Comparison of ENCODE assay signal across 17 cellular contexts in genomic region chr5:58261605-58262004, GRCh38.
A peak's percentile ranks its signal among the peaks of the same experiment; 100 is the strongest.
DNase-seq lines count a peak whose midpoint lies in the region; ATAC-seq and TF ChIP-seq lines count a peak whose summit lies in the region.
"Had no signal": no experiment of that assay in that cellular context is flagged by ENCODE, and none has a peak within 500 bp of the region (broad histone marks: within the 10 kb centered on the region; RNA-seq: fewer than 3 reads in every experiment).

No MANE protein-coding gene starts in this region.

- BruUV-seq in IMR-90 (replicated peaks; lab: Mats Ljungman, UMichigan) = no TSS peak

- H3K18ac ChIP-seq in IMR-90 (ENCODE audit: low read depth, low read length) = peak overlapping the region; percentile 30; the same call in 1 of the 2 replicates

- peak overlapping the region; percentile 54; the same call in 1 of the 2 replicates for H2AK5ac ChIP-seq in IMR-90 (ENCODE audit: low read depth, low read length)

- no peaks in the 10 kb centered on the region for H3K4me1 Mint-ChIP-seq in natural killer cell treated with Interleukin-12 subunit alpha and Interleukin-12 subunit beta and Interleukin-15 and Interleukin-18, amount 100 ng/mL, for 72 hours (ENCODE audit: low read depth in 2 of 2)

- TF ChIP-seq CTCF in AG09319 (IDR thresholded peaks at IDR 0.05; ENCODE audit: low read depth, low read length) (no peak), IMR-90 (conservative IDR thresholded peaks at IDR 0.05; ENCODE audit: low read depth, low read length) (no peak)

- H2AFZ ChIP-seq in IMR-90 (replicated peaks; ENCODE audit: low read length, poor library complexity) = peak overlapping the region; percentile 19

- dilution Hi-C loops in IMR-90 (cut with HindIII; ENCODE audit: low sequenced_read_pairs, unreplicated experiment) = no loop called here

- H3K36me3 Mint-ChIP-seq in natural killer cell treated with Interleukin-12 subunit alpha and Interleukin-12 subunit beta and Interleukin-15 and Interleukin-18, amount 100 ng/mL, for 72 hours = no peaks in the 10 kb centered on the region

- ATAC-seq in IMR-90 (ENCODE audit: low read depth) (no peak; the same call in 1 of the 2 replicates), GM19328 (IDR thresholded peaks at IDR 0.05; ENCODE audit: unreplicated experiment) (no peak), GM18517 (IDR thresholded peaks at IDR 0.05; ENCODE audit: unreplicated experiment) (no peak)
- no peak for ATAC-seq in natural killer cell treated with Interleukin-12 subunit alpha and Interleukin-12 subunit beta and Interleukin-15 and Interleukin-18, amount 100 ng/mL, for 72 hours

- peak overlapping the region; percentile 24; the same call in 1 of the 3 replicates for H2BK15ac ChIP-seq in IMR-90 (ENCODE audit: low read depth, low read length)

- no peak for TF ChIP-seq RAD21 in IMR-90 (IDR thresholded peaks at IDR 0.05; ENCODE audit: low read length)

- H3K27ac Mint-ChIP-seq in natural killer cell treated with Interleukin-12 subunit alpha and Interleukin-12 subunit beta and Interleukin-15 and Interleukin-18, amount 100 ng/mL, for 72 hours = no peak overlapping the region

- H3K9me3 Mint-ChIP-seq in natural killer cell treated with Interleukin-12 subunit alpha and Interleukin-12 subunit beta and Interleukin-15 and Interleukin-18, amount 100 ng/mL, for 72 hours = peaks cover 8% of the 10 kb centered on the region

- peak overlapping the region; percentile 73 for H2BK20ac ChIP-seq in IMR-90 (ENCODE audit: low read depth, low read length)

- peaks cover 0 to 3% of the 10 kb centered on the region in 2 donors for H3K27me3 Mint-ChIP-seq in natural killer cell treated with Interleukin-12 subunit alpha and Interleukin-12 subunit beta and Interleukin-15 and Interleukin-18, amount 100 ng/mL, for 72 hours

- in situ Hi-C loops in IMR-90 (cut with MboI; ENCODE audit: low sequenced_read_pairs) = no loop called here

- CTCF ChIA-PET in IMR-90 (lab: Yijun Ruan, JAX) = interaction anchor here (1.1 to 1.2 kb wide), 2 partner anchors 374 to 612 kb away, joined by 3 read pairs; no protein-coding TSS in a partner anchor

- peak; percentile 10 for DNase-seq in AG09319 (ENCODE audit: extremely low read depth, low read depth)
- peak; percentile 65 for DNase-seq in IMR-90
- DNase-seq in cerebellum (ENCODE audit: low spot score) = peak; percentile 19
- DNase-seq in hepatic stellate cell (ENCODE audit: low spot score) = peak; percentile 16
- DNase-seq in natural killer cell treated with Interleukin-12 subunit alpha and Interleukin-12 subunit beta and Interleukin-15 and Interleukin-18, amount 100 ng/mL, for 72 hours (ENCODE audit: low spot score) = no peak
- DNase-seq in NCI-H2107 (lab: John Stamatoyannopoulos, UW) = no peak
- DNase-seq: BE2C; colonic mucosa; mesendoderm; NCI-H1417 treated with DMSO at 0.1 percent for 48 hours; sigmoid colon; stimulated activated CD4-positive, alpha-beta T cell treated with anti-CD3 and anti-CD28 coated beads, Interleukin-4, amount 100 ng/mL, for 1 hour; transverse colon had no signal

- H2BK5ac ChIP-seq in IMR-90 (ENCODE audit: low read depth, low read length, poor library complexity, severe bottlenecking) = peak overlapping the region; percentile 40

- H3K9me3 ChIP-seq in IMR-90 (ENCODE audit: control insufficient read depth, insufficient read depth, low read length) = no peaks in the 10 kb centered on the region
- H3K9me3 ChIP-seq: adrenal gland, BE2C, colonic mucosa, sigmoid colon, transverse colon had no signal

- H3K14ac ChIP-seq in IMR-90 (replicated peaks; ENCODE audit: low read depth, low read length) = peak overlapping the region; percentile 12; the same call in 1 of the 2 replicates

- no peaks in the 10 kb centered on the region for H4K20me1 ChIP-seq in IMR-90 (ENCODE audit: insufficient read depth, low read length)

- no peak for TF ChIP-seq POLR2A in IMR-90 (IDR thresholded peaks at IDR 0.05; ENCODE audit: low read depth, low read length)

- no peak overlapping the region for H3K23ac ChIP-seq in IMR-90 (ENCODE audit: low read depth, low read length)

- H3K36me3 ChIP-seq in IMR-90 (ENCODE audit: control insufficient read depth, insufficient read depth, low read length) = no peaks in the 10 kb centered on the region
- H3K36me3 ChIP-seq: adrenal gland, BE2C, colonic mucosa, sigmoid colon, transverse colon had no signal

- peak overlapping the region; percentile 53; the same call in 1 of the 2 replicates for H2BK120ac ChIP-seq in IMR-90 (ENCODE audit: low read depth, low read length)

- POLR2A ChIA-PET in IMR-90 (lab: Charles Lee; ENCODE audit: unreplicated experiment) = interaction anchor here (1.1 kb wide), 1 partner anchor 199 kb away, joined by 3 read pairs; no protein-coding TSS in a partner anchor

- no peak overlapping the region for H4K91ac ChIP-seq in IMR-90 (ENCODE audit: insufficient read depth, low read depth, low read length)

- H3K27ac ChIP-seq in IMR-90 (ENCODE audit: insufficient read depth, low read length) = no peak overlapping the region
- H3K27ac ChIP-seq: adrenal gland, colonic mucosa, sigmoid colon, SK-N-MC, transverse colon had no signal

- no peaks in the 10 kb centered on the region for H3K79me1 ChIP-seq in IMR-90 (ENCODE audit: low read depth in 1 of 2, low read length in 2 of 2)

- no peaks in the 10 kb centered on the region for H3K27me3 ChIP-seq in IMR-90 (ENCODE audit: control insufficient read depth, insufficient read depth, low read length)
- H3K27me3 ChIP-seq: adrenal gland, BE2C, colonic mucosa, sigmoid colon, transverse colon had no signal

- H4K8ac ChIP-seq in IMR-90 (ENCODE audit: low read depth in 2 of 2, low read length in 2 of 2) = peak overlapping the region in 1 of 2 experiments; percentile 71; a peak in 2 of 4 replicates

- H3K56ac ChIP-seq in IMR-90 (ENCODE audit: extremely low read depth, insufficient read depth, low read length) = no peak overlapping the region

- peaks cover 4% of the 10 kb centered on the region for H3K4me1 ChIP-seq in IMR-90 (ENCODE audit: control insufficient read depth, insufficient read depth, low read length)
- H3K4me1 ChIP-seq: BE2C, colonic mucosa had no signal

- H3K4ac ChIP-seq in IMR-90 (ENCODE audit: low read depth, low read length) = peak overlapping the region; percentile 30; the same call in 1 of the 2 replicates

- H3K9ac ChIP-seq in IMR-90 (ENCODE audit: low read depth, low read length) = no peak overlapping the region

- 0 out of 2 replicates have a peak overlapping the region, but pooled peaks have one; percentile 10 for H4K5ac ChIP-seq in IMR-90 (ENCODE audit: low read depth, low read length)

- no peak overlapping the region for H3K4me2 ChIP-seq in IMR-90 (ENCODE audit: low read depth, low read length)

- no CpG with 5 or more reads among the region's 4 CpGs for WGBS in IMR-90 (ENCODE audit: extremely low coverage in 2 of 2, insufficient read length in 1 of 2), 2 experiments

- intact Hi-C loops in IMR-90 (cut with micrococcal nuclease) = loop anchor here (5.0 kb wide), 1 partner anchor 196 kb away; no protein-coding TSS in a partner anchor

- peaks cover 6% of the 10 kb centered on the region; the same call in 1 of the 2 replicates for H3K9me1 ChIP-seq in IMR-90 (ENCODE audit: insufficient read depth, low read length)

- H3K4me3 Mint-ChIP-seq in natural killer cell treated with Interleukin-12 subunit alpha and Interleukin-12 subunit beta and Interleukin-15 and Interleukin-18, amount 100 ng/mL, for 72 hours = no peak overlapping the region

- H2AK9ac ChIP-seq in IMR-90 (replicated peaks; ENCODE audit: low read depth, low read length, poor library complexity) = no peak overlapping the region

- H3K4me3 ChIP-seq in IMR-90 (ENCODE audit: insufficient read depth, low read depth, low read length) = no peak overlapping the region
- H3K4me3 ChIP-seq: adrenal gland, colonic mucosa, sigmoid colon, SK-N-MC, transverse colon had no signal

TF ChIP-seq in IMR-90, 13 proteins besides CTCF, POLR2A, EP300 and RAD21:
- TF ChIP-seq USF2 (IDR thresholded peaks at IDR 0.05; ENCODE audit: low read depth, low read length) = no peak
- TF ChIP-seq RCOR1 (IDR thresholded peaks at IDR 0.05; ENCODE audit: insufficient replicate concordance, low read length) = no peak
- no peak for TF ChIP-seq CHD1 (IDR thresholded peaks at IDR 0.05; ENCODE audit: low read depth, low read length)
- TF ChIP-seq NFE2L2 (IDR thresholded peaks at IDR 0.05; ENCODE audit: low read depth, low read length) = no peak
- TF ChIP-seq MAZ (IDR thresholded peaks at IDR 0.05; ENCODE audit: borderline replicate concordance, low read depth, low read length) = no peak
- TF ChIP-seq MXI1 (IDR thresholded peaks at IDR 0.05; ENCODE audit: borderline replicate concordance, low read depth, low read length) = no peak
- TF ChIP-seq SMC3 (IDR thresholded peaks at IDR 0.05; ENCODE audit: low read depth, low read length) = no peak
- no peak for TF ChIP-seq CEBPB (IDR thresholded peaks at IDR 0.05; ENCODE audit: low read depth, low read length)

Comparison
In these comparisons a context has a peak if more than half of its experiments do, and no peak if none do; other contexts are left out.
1. DNase-seq: peak in AG09319 (single experiment), IMR-90 (single experiment), cerebellum (single experiment) and hepatic stellate cell (single experiment); none in natural killer cell treated with Interleukin-12 subunit alpha and Interleukin-12 subunit beta and Interleukin-15 and Interleukin-18, amount 100 ng/mL, for 72 hours (single experiment) and NCI-H2107 (single experiment).